Comparison of ENCODE assay signal across 6 cellular contexts in the genomic region with DNA sequence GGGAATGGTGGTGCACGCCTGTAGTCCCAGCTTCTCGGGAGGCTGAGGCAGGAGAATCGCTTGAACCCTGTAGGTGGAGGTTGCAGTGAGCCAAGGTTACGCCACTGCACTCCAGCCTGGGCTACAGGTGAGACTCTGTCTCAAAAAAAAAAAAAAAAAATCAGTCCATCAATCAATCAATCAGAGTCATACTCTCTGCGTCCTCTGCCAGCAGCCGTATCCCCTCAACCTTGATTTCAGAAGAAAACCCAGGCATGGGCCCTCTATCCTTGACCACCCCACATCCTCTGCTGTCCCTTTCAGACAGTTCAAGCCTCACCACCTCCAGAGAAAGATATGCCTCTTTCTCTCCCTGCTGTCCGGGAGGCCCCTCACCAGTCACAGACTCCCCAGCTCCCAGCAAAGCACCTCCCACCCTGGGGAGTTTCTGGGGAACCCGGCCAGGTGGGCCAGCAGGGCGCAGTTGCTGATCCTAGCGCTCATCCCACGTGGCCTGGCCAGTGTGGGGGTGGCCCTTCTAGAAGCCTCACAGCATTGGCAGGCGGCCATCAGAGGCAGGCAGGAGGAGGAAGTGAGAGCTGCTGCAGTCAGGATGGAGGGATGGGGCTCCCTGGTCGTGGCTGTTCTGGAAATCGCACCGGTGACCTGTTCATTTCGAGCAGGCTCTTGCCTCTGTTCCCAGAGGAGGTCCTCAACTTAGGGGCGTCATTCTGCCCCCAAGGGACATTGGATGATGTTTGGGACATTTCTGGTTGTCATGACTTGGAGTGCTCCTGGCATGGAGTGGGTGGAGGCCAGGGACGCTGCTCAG. TPM values are rescaled to one million over a fixed set of nuclear protein-coding genes. Genes with fewer than 3 reads are reported as not detected.
DNase-seq lines count a peak whose midpoint lies in the region; ATAC-seq and TF ChIP-seq lines count a peak whose summit lies in the region.

No MANE protein-coding gene starts in this region.

- WGBS in heart right ventricle, 2 donors, result 50 to 58% methylated on average over 18 of the region's 18 CpGs
- 45 to 50% methylated on average over 15 to 16 of the region's 18 CpGs for WGBS in thyroid gland, 2 donors

- H3K36me3 ChIP-seq in heart right ventricle (peaks cover 0 to 5% (median 0%) of the 10 kb centered on the region in 9 donors), thyroid gland (peaks cover 0 to 6% of the 10 kb centered on the region in 2 donors)

- ATAC-seq in GM21526 (IDR thresholded peaks at IDR 0.05; ENCODE audit: low FRiP score, unreplicated experiment) (peak; percentile 28), heart right ventricle (peak in 5 of 8 donors; percentile 19 to 40 (median 35)), GM18868 (IDR thresholded peaks at IDR 0.05; ENCODE audit: unreplicated experiment) (no peak)

- H3K4me1 ChIP-seq in heart right ventricle, result peaks cover 3 to 54% (median 16%) of the 10 kb centered on the region in 9 donors
- H3K4me1 ChIP-seq in thyroid gland, result peaks cover 13 to 22% of the 10 kb centered on the region in 2 donors

- H3K27ac ChIP-seq in heart right ventricle (peak overlapping the region in 6 of 10 donors; percentile 19 to 77 (median 34)), thyroid gland (peak overlapping the region in 2 of 3 donors; percentile 63 to 67)

- DNase-seq in SHP77 treated with DMSO at 0.1 percent for 48 hours (lab: John Stamatoyannopoulos, UW), result peak; percentile 55
- peak; percentile 86 to 88 for DNase-seq in heart right ventricle
- DNase-seq in thyroid gland, result peak; percentile 74 to 76
- DNase-seq in NCI-H2171 treated with DMSO at 0.1 percent for 48 hours (lab: John Stamatoyannopoulos, UW), result no peak

- peak in 1 of 2 donors; percentile 23 for TF ChIP-seq POLR2A in thyroid gland (IDR thresholded peaks at IDR 0.05)

- TF ChIP-seq CTCF in heart right ventricle (IDR thresholded peaks at IDR 0.05) (no peak), thyroid gland (IDR thresholded peaks at IDR 0.05) (no peak)

- H3K9me3 ChIP-seq in heart right ventricle (no peaks in the 10 kb centered on the region), thyroid gland (no peaks in the 10 kb centered on the region)

- intact Hi-C loops in heart right ventricle (cut with DNase I) (no loop called here), thyroid gland (cut with DNase I) (no loop called here)

- H3K27me3 ChIP-seq in heart right ventricle (no peaks in the 10 kb centered on the region), thyroid gland (no peaks in the 10 kb centered on the region)

- peak overlapping the region in 3 of 10 donors; percentile 4 to 26 (median 11) for H3K4me3 ChIP-seq in heart right ventricle
- no peak overlapping the region for H3K4me3 ChIP-seq in thyroid gland (replicated peaks in 1 of 3)

RNA-seq across cellular contexts. Expression of a gene that starts 10.2 kb away (rescaled TPM):
- under 1 TPM in 3 of 10 donors, not detected in 7; 0.31 to 0.72 (median 0.45) TPM for total RNA-seq in heart right ventricle
- under 1 TPM in 1 of 2 donors, not detected in 1; 0.29 TPM for polyA plus RNA-seq in heart right ventricle
- total RNA-seq in thyroid gland, result not detected

RNA-seq across cellular contexts. Expression of a gene that starts 15.6 kb away (rescaled TPM):
- 1 to 10 TPM in 1 of 10 donors, under 1 TPM in 9; 0.11 to 1.1 (median 0.22) TPM for total RNA-seq in heart right ventricle
- polyA plus RNA-seq in heart right ventricle, result under 1 TPM; 0.13 to 0.22 TPM
- 1 to 10 TPM in 1 of 4 donors, under 1 TPM in 3; 0.27 to 1.6 (median 0.59) TPM for total RNA-seq in thyroid gland

RNA-seq across cellular contexts. Expression of a gene that starts 17.3 kb away (rescaled TPM):
- total RNA-seq in heart right ventricle (under 1 TPM; 0.15 to 0.70 (median 0.41) TPM), thyroid gland (1 to 10 TPM in 1 of 4 donors, under 1 TPM in 1, not detected in 2; 0.33 to 4.2 TPM)
- polyA plus RNA-seq in heart right ventricle, result 1 to 10 TPM in 1 of 2 donors, under 1 TPM in 1; 0.30 to 1.0 TPM

RNA-seq across cellular contexts. Expression of a gene that starts 29.8 kb away (rescaled TPM):
- total RNA-seq in heart right ventricle (10 to 100 TPM; 24.6 to 45.2 (median 30.4) TPM), thyroid gland (10 to 100 TPM; 25.7 to 39.8 (median 30.3) TPM)
- polyA plus RNA-seq in heart right ventricle, result 10 to 100 TPM; 25.8 to 47.3 TPM

RNA-seq across cellular contexts. Expression of a gene that starts 30.3 kb away (rescaled TPM):
- 10 to 100 TPM; 40.0 to 76.5 (median 45.0) TPM for total RNA-seq in heart right ventricle
- 100 to 1,000 TPM in 1 of 2 donors, 10 to 100 TPM in 1; 83.6 to 103 TPM for polyA plus RNA-seq in heart right ventricle
- 100 to 1,000 TPM in 3 of 4 donors, 10 to 100 TPM in 1; 86.7 to 179 (median 131) TPM for total RNA-seq in thyroid gland
